ENCODE assay signal across 16 cellular contexts in genomic region chr20:62032606-62033368, GRCh38. TPM values are rescaled to one million over a fixed set of nuclear protein-coding genes. Genes with fewer than 3 reads are reported as not detected.
DNase-seq lines count a peak whose midpoint lies in the region; ATAC-seq and TF ChIP-seq lines count a peak whose summit lies in the region.
"Had no signal": no experiment of that assay in that cellular context is flagged by ENCODE, and none has a peak within 500 bp of the region (broad histone marks: within the 10 kb centered on the region; RNA-seq: fewer than 3 reads in every experiment).

No MANE protein-coding gene starts in this region.

- in situ Hi-C loops in HAP-1 (cut with MboI; ENCODE audit: low sequenced_read_pairs): no loop called here

- H3K27me3 ChIP-seq in Loucy (ENCODE audit: insufficient read depth, low read length, poor library complexity, severe bottlenecking) (no peaks in the 10 kb centered on the region), trophoblast cell (ENCODE audit: insufficient read depth, low read length) (no peaks in the 10 kb centered on the region), HAP-1 (ENCODE audit: low read depth) (no peaks in the 10 kb centered on the region)
- H3K27me3 ChIP-seq: body of pancreas, foreskin keratinocyte, upper lobe of left lung had no signal

- no CpG with 5 or more reads among the region's 13 CpGs for WGBS in trophoblast cell (ENCODE audit: extremely low coverage, insufficient coverage, insufficient read length)

- peaks cover 7% of the 10 kb centered on the region for H3K36me3 Mint-ChIP-seq in activated naive CD4-positive, alpha-beta T cell treated with anti-CD3 and anti-CD28 coated beads, Interleukin-2, amount 10 ng/mL, durations not matched to agents 7 days and 5 days

- H4K8ac ChIP-seq in trophoblast cell (ENCODE audit: low read depth, low read length): no peak overlapping the region

- H3K79me2 ChIP-seq in Loucy (ENCODE audit: insufficient read depth, low read length) (peaks cover 97% of the 10 kb centered on the region), trophoblast cell (ENCODE audit: control insufficient read depth, insufficient read depth, low read length, poor library complexity) (peaks cover 22% of the 10 kb centered on the region)

- H3K9ac ChIP-seq in Loucy (ENCODE audit: low read depth, low read length, poor library complexity, severe bottlenecking) (peak overlapping the region; percentile 19), trophoblast cell (ENCODE audit: low read length) (no peak overlapping the region)

- H3K27ac ChIP-seq in trophoblast cell (ENCODE audit: low read depth, low read length): no peak overlapping the region
- H3K27ac ChIP-seq: foreskin keratinocyte, SK-N-MC, upper lobe of left lung, WERI-Rb-1 had no signal

- H3K9me3 Mint-ChIP-seq in activated naive CD4-positive, alpha-beta T cell treated with anti-CD3 and anti-CD28 coated beads, Interleukin-2, amount 10 ng/mL, durations not matched to agents 7 days and 5 days: peaks cover 3% of the 10 kb centered on the region

- H3K36me3 ChIP-seq in Loucy (ENCODE audit: insufficient read depth, low read length): no peaks in the 10 kb centered on the region
- peaks cover 0 to 2% of the 10 kb centered on the region in 2 experiments for H3K36me3 ChIP-seq in trophoblast cell (ENCODE audit: control insufficient read depth in 1 of 2, insufficient read depth in 2 of 2, low read length in 2 of 2)
- no peaks in the 10 kb centered on the region; the same call in 1 of the 2 replicates for H3K36me3 ChIP-seq in HAP-1 (replicated peaks)
- H3K36me3 ChIP-seq: upper lobe of left lung, WERI-Rb-1 had no signal

- ATAC-seq in GM18867 (IDR thresholded peaks at IDR 0.05; ENCODE audit: unreplicated experiment) (no peak), HG03342 (IDR thresholded peaks at IDR 0.05; ENCODE audit: unreplicated experiment) (no peak)
- ATAC-seq: body of pancreas, foreskin keratinocyte had no signal

- H3K4me2 ChIP-seq in Loucy (ENCODE audit: low read depth, low read length, poor library complexity, severe bottlenecking) (no peak overlapping the region), trophoblast cell (ENCODE audit: low read length) (no peak overlapping the region)

- no peak overlapping the region for H2BK5ac ChIP-seq in trophoblast cell (ENCODE audit: low read depth, low read length, poor library complexity)

- CTCF ChIA-PET in activated naive CD4-positive, alpha-beta T cell treated with anti-CD3 and anti-CD28 coated beads, Interleukin-2, amount 10 ng/mL, durations not matched to agents 7 days and 5 days (lab: Charles Lee): no interaction called here

- no peak overlapping the region for H2AFZ ChIP-seq in Loucy (ENCODE audit: low read length)
- H2AFZ ChIP-seq in trophoblast cell (ENCODE audit: insufficient read depth, low read length, poor library complexity): no peak overlapping the region

- no peaks in the 10 kb centered on the region for H3K9me2 ChIP-seq in Loucy (replicated peaks; ENCODE audit: low read depth, low read length)

- H3K14ac ChIP-seq in trophoblast cell (ENCODE audit: low read length): no peak overlapping the region

- peak overlapping the region; percentile 53 for H3K4ac ChIP-seq in trophoblast cell (ENCODE audit: low read depth, low read length)

- H3K27me3 Mint-ChIP-seq in activated naive CD4-positive, alpha-beta T cell treated with anti-CD3 and anti-CD28 coated beads, Interleukin-2, amount 10 ng/mL, durations not matched to agents 7 days and 5 days: no peaks in the 10 kb centered on the region

- H4K12ac ChIP-seq in trophoblast cell (ENCODE audit: low read depth, low read length): no peak overlapping the region

- H3K18ac ChIP-seq in trophoblast cell (ENCODE audit: low read length): peak overlapping the region; percentile 5

- no peak overlapping the region for H2BK12ac ChIP-seq in trophoblast cell (ENCODE audit: low read length)

- peaks cover 16% of the 10 kb centered on the region for H4K20me1 ChIP-seq in Loucy (ENCODE audit: insufficient read depth, low read length, poor library complexity, severe bottlenecking)

- no peak overlapping the region for H3K4me3 Mint-ChIP-seq in activated naive CD4-positive, alpha-beta T cell treated with anti-CD3 and anti-CD28 coated beads, Interleukin-2, amount 10 ng/mL, durations not matched to agents 7 days and 5 days

- H3K4me1 Mint-ChIP-seq in activated naive CD4-positive, alpha-beta T cell treated with anti-CD3 and anti-CD28 coated beads, Interleukin-2, amount 10 ng/mL, durations not matched to agents 7 days and 5 days: peaks cover 37% of the 10 kb centered on the region

- H3K4me1 ChIP-seq in Loucy (ENCODE audit: insufficient read depth, low read length, poor library complexity, severe bottlenecking): peaks cover 19% of the 10 kb centered on the region
- peaks cover 10 to 12% of the 10 kb centered on the region in 2 experiments for H3K4me1 ChIP-seq in trophoblast cell (ENCODE audit: control insufficient read depth in 1 of 2, insufficient read depth in 2 of 2, low read length in 2 of 2)
- no peaks in the 10 kb centered on the region for H3K4me1 ChIP-seq in HAP-1
- H3K4me1 ChIP-seq: upper lobe of left lung had no signal

- no peaks in the 10 kb centered on the region for H3K79me1 ChIP-seq in trophoblast cell (ENCODE audit: low read length)

- H4K91ac ChIP-seq in trophoblast cell (ENCODE audit: low read depth, low read length): no peak overlapping the region

- TF ChIP-seq CTCF in Loucy (conservative IDR thresholded peaks at IDR 0.05; ENCODE audit: low read length): no peak
- no peak for TF ChIP-seq CTCF in fibroblast of mammary gland (conservative IDR thresholded peaks at IDR 0.05; ENCODE audit: control insufficient read depth, insufficient read depth, low read depth, low read length)

- H3F3A ChIP-seq in Loucy (ENCODE audit: low read depth): no peaks in the 10 kb centered on the region

- no peak for DNase-seq in activated naive CD4-positive, alpha-beta T cell treated with anti-CD3 and anti-CD28 coated beads, Interleukin-2, amount 10 ng/mL, durations not matched to agents 7 days and 5 days
- no peak for DNase-seq in activated naive CD4-positive, alpha-beta T cell (lab: John Stamatoyannopoulos, UW)
- DNase-seq in fibroblast of mammary gland (ENCODE audit: low read depth): peak; percentile 45
- no peak for DNase-seq in trophoblast cell
- DNase-seq in HAP-1 (ENCODE audit: low spot score in 2 of 2): no peak
- DNase-seq: foreskin keratinocyte; islet precursor cell; NCI-H2107; stimulated activated CD4-positive, alpha-beta T cell treated with anti-CD3 and anti-CD28 coated beads, Interleukin-1b, Interleukin-23, amount 100 ng/mL, for 48 hours; upper lobe of left lung; WERI-Rb-1 had no signal

- H3K4me3 ChIP-seq in Loucy (ENCODE audit: low read length, poor library complexity, severe bottlenecking) (no peak overlapping the region), fibroblast of mammary gland (ENCODE audit: control insufficient read depth, low read depth, low read length) (no peak overlapping the region), trophoblast cell (ENCODE audit: low read depth, low read length) (no peak overlapping the region), HAP-1 (no peak overlapping the region)
- H3K4me3 ChIP-seq: body of pancreas, SK-N-MC, upper lobe of left lung had no signal

- H3K9me3 ChIP-seq in Loucy (ENCODE audit: insufficient read depth, low read depth, low read length): no peaks in the 10 kb centered on the region
- peaks cover 1% of the 10 kb centered on the region for H3K9me3 ChIP-seq in trophoblast cell (ENCODE audit: insufficient read depth, low read depth, low read length)
- H3K9me3 ChIP-seq in HAP-1: 0 out of 2 replicates have a peak, but pooled peaks cover 5% of the 10 kb centered on the region
- H3K9me3 ChIP-seq: body of pancreas, upper lobe of left lung had no signal

- no peak overlapping the region for H2AK5ac ChIP-seq in trophoblast cell (ENCODE audit: low read length)

- no peak overlapping the region for H2BK120ac ChIP-seq in trophoblast cell (ENCODE audit: insufficient read depth, low read length, poor library complexity)

- no peak overlapping the region for H3K23ac ChIP-seq in trophoblast cell (ENCODE audit: low read length)

- H3K27ac Mint-ChIP-seq in activated naive CD4-positive, alpha-beta T cell treated with anti-CD3 and anti-CD28 coated beads, Interleukin-2, amount 10 ng/mL, durations not matched to agents 7 days and 5 days: peak overlapping the region; percentile 64

RNA-seq across cellular contexts. Expression of gene TAF4, which starts 32.9 kb away (rescaled TPM):
- 49.8 TPM in 2 replicates for polyA plus RNA-seq in trophoblast cell (2013)
